ENCODE assay signal across 11 cellular contexts in the genomic region with DNA sequence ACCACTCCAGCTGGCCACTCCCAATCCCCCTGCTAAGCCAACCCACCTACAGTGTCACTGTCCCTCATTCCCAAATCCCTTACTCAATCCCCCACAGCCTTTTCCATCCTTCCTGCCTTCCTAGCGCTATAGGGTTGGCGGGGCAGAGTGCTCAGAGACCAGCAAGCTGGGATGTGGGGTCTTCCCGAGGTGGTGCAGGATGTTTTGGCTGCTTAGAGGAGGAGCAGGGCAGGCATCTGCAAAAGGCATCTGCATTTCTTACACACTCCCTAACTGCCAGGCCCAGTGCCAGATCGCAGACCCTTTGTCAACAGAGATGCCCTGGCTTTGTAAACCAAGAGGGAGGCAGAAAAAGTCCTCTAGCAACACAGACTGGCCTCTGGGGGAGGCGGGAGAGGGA. TPM values are rescaled to one million over a fixed set of nuclear protein-coding genes. Genes with fewer than 3 reads are reported as not detected.
A peak's percentile ranks its signal among the peaks of the same experiment; 100 is the strongest.
DNase-seq lines count a peak whose midpoint lies in the region; TF ChIP-seq lines count a peak whose summit lies in the region.
"Had no signal": no experiment of that assay in that cellular context is flagged by ENCODE, and none has a peak within 500 bp of the region (broad histone marks: within the 10 kb centered on the region; RNA-seq: fewer than 3 reads in every experiment).

No MANE protein-coding gene starts in this region.

- no peak overlapping the region for H3K4me2 ChIP-seq in osteoblast (ENCODE audit: insufficient read depth, low read length)

- H4K20me1 ChIP-seq in osteoblast (ENCODE audit: insufficient read depth, low read length), result no peaks in the 10 kb centered on the region

- no peaks in the 10 kb centered on the region for H3K79me2 ChIP-seq in osteoblast (ENCODE audit: insufficient read depth, low read length)

- TF ChIP-seq CTCF in osteoblast (IDR thresholded peaks at IDR 0.05; ENCODE audit: extremely low read depth, low read depth, low read length), result no peak

- intact Hi-C loops in head of caudate nucleus (cut with DNase I), result no loop called here

- H3K4me1 ChIP-seq in HUES6 (ENCODE audit: control insufficient read depth, insufficient read depth, low read length) (peaks cover 48% of the 10 kb centered on the region), ectodermal cell (ENCODE audit: control insufficient read depth, insufficient read depth, low read length) (peaks cover 39% of the 10 kb centered on the region), osteoblast (ENCODE audit: insufficient read depth, low read length) (no peaks in the 10 kb centered on the region)

- H3K27me3 ChIP-seq in HUES6 (ENCODE audit: control insufficient read depth, insufficient read depth, low read length), result no peaks in the 10 kb centered on the region
- no peaks in the 10 kb centered on the region for H3K27me3 ChIP-seq in ectodermal cell (ENCODE audit: control insufficient read depth, insufficient read depth, low read length, poor library complexity, severe bottlenecking)
- H3K27me3 ChIP-seq in osteoblast (ENCODE audit: insufficient read depth, low read length), result no peaks in the 10 kb centered on the region
- H3K27me3 ChIP-seq: left lung had no signal

- H3K27ac ChIP-seq in HUES6 (ENCODE audit: low read depth, low read length) (peak overlapping the region; percentile 33), ectodermal cell (ENCODE audit: insufficient read depth, low read depth, low read length, poor library complexity, severe bottlenecking) (peak overlapping the region; percentile 88), osteoblast (ENCODE audit: low read depth, low read length) (no peak overlapping the region)
- H3K27ac ChIP-seq: left lung had no signal

- 21 to 22% methylated on average over 5 of the region's 5 CpGs for WGBS in ectodermal cell, 2 experiments

- DNase-seq in NCI-H1092 (lab: John Stamatoyannopoulos, UW), result peak; percentile 87
- no peak for DNase-seq in NCI-H1092 treated with DMSO at 0.1 percent for 48 hours (lab: John Stamatoyannopoulos, UW)
- peak; percentile 55 for DNase-seq in osteoblast (ENCODE audit: insufficient read length, low spot score, missing footprints)
- DNase-seq in NCI-H69 (lab: John Stamatoyannopoulos, UW), result no peak
- DNase-seq in C1 segment of cervical spinal cord (lab: John Stamatoyannopoulos, UW), result no peak
- DNase-seq in head of caudate nucleus, result no peak
- DNase-seq: left lung; stimulated activated CD4-positive, alpha-beta T cell treated with anti-CD3 and anti-CD28 coated beads, Interleukin-4, amount 100 ng/mL, for 4 hours had no signal

- H3K36me3 ChIP-seq in HUES6 (ENCODE audit: control insufficient read depth, insufficient read depth, low read length), result no peaks in the 10 kb centered on the region
- no peaks in the 10 kb centered on the region for H3K36me3 ChIP-seq in ectodermal cell (ENCODE audit: control insufficient read depth, insufficient read depth, low read length)
- H3K36me3 ChIP-seq in osteoblast (ENCODE audit: insufficient read depth, low read length), result no peaks in the 10 kb centered on the region
- H3K36me3 ChIP-seq: left lung had no signal

- H3K9ac ChIP-seq in HUES6 (ENCODE audit: low read length), result peak overlapping the region; percentile 34

- H3K4me3 ChIP-seq in HUES6 (ENCODE audit: low read depth, low read length) (peak overlapping the region; percentile 2; the same call in 1 of the 2 replicates), ectodermal cell (ENCODE audit: insufficient read depth, low read depth, low read length) (no peak overlapping the region), osteoblast (ENCODE audit: insufficient read depth, low read length) (no peak overlapping the region)
- H3K4me3 ChIP-seq: left lung had no signal

- H3K9me3 ChIP-seq in HUES6 (ENCODE audit: control insufficient read depth, insufficient read depth, low read depth, low read length) (no peaks in the 10 kb centered on the region), ectodermal cell (ENCODE audit: control insufficient read depth, low read length) (no peaks in the 10 kb centered on the region), osteoblast (ENCODE audit: low read depth, low read length) (no peaks in the 10 kb centered on the region)
- H3K9me3 ChIP-seq: left lung had no signal

- no peak overlapping the region for H2AFZ ChIP-seq in osteoblast (ENCODE audit: low read length)

RNA-seq across cellular contexts. Expression of gene ADA2, which starts 37.9 kb away (rescaled TPM):
- polyA plus RNA-seq in ectodermal cell (2013, experiment 1 of 4), result 20.8 TPM
- 22.5 TPM for polyA plus RNA-seq in ectodermal cell (2013, experiment 2 of 4)
- polyA plus RNA-seq in ectodermal cell (2013, experiment 3 of 4), result 15.8 TPM
- polyA plus RNA-seq in ectodermal cell (2013, experiment 4 of 4), result 18.6 TPM
- 0.29 and 2.2 TPM in 2 replicates for total RNA-seq in osteoblast
- total RNA-seq: MCF 10A had no signal

Comparison
In these comparisons a context has a peak if more than half of its experiments do, and no peak if none do; other contexts are left out.
1. DNase-seq: peak in NCI-H1092 (single experiment) and osteoblast (single experiment); none in NCI-H1092 treated with DMSO at 0.1 percent for 48 hours (single experiment), NCI-H69 (single experiment), C1 segment of cervical spinal cord (0 of 14) and head of caudate nucleus (0 of 42).